ENCODE assay signal across 8 cellular contexts in the genomic region with DNA sequence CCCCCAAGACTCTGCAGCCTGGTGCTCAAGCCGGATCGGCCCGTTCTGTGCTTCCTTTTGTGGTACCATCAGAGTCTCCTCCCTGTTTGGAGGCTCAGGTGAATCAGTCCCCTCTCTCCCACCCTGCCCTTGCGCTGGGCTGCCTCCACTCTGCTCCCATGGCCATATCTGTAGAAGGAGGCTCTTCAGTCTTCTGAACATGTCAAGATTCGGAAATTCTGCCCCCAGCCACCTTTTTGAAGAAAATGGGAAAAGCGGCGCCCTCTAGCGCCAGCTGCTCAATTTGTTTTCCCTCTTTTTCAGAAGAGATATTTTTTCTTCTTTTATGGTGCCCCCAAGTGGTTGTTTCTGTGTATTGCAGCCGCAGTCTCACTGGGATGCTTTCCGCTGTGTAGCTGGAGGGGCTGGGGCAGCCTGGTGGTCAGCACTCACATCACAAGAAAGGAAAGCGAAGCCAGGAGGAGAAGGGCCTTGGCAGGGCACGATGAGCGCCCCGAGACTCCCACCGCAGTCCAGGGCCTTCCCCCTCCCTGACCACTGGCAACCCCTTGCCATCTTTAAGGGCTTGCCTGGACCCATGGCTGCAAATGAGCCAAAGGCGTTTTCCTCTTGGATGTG. TPM values are rescaled to one million over a fixed set of nuclear protein-coding genes. Genes with fewer than 3 reads are reported as not detected.
A peak's percentile ranks its signal among the peaks of the same experiment; 100 is the strongest.
DNase-seq lines count a peak whose midpoint lies in the region; ATAC-seq lines count a peak whose summit lies in the region.

No MANE protein-coding gene starts in this region.

- ATAC-seq in HG02798 (IDR thresholded peaks at IDR 0.05; ENCODE audit: poor library complexity, unreplicated experiment): peak; percentile 52
- no peak for ATAC-seq in HG03139 (IDR thresholded peaks at IDR 0.05; ENCODE audit: unreplicated experiment)

- DNase-seq in DMS 273 treated with DMSO at 0.1 percent for 48 hours (lab: John Stamatoyannopoulos, UW): peak; percentile 30
- peak; percentile 88 for DNase-seq in NCI-H345 (lab: John Stamatoyannopoulos, UW)
- peak; percentile 65 for DNase-seq in activated CD4-positive, alpha-beta T cell treated with anti-CD3 and anti-CD28 coated beads for 1 hour
- DNase-seq in cerebellum (ENCODE audit: low spot score): peak; percentile 66
- DNase-seq in left kidney (ENCODE audit: low read depth, low spot score): peak; percentile 90
- peak; percentile 74 to 77 for DNase-seq in stimulated activated CD4-positive, alpha-beta T cell treated with anti-CD3 and anti-CD28 coated beads, Interleukin-4, amount 100 ng/mL, for 48 hours (ENCODE audit: low read depth in 2 of 2)

RNA-seq across cellular contexts. Expression of a gene that starts 58.4 kb away (rescaled TPM):
- total RNA-seq in cerebellum: 51.2 TPM

Comparison
In these comparisons a context has a peak if more than half of its experiments do, and no peak if none do; other contexts are left out.
1. DNase-seq: peak in every context shown above with its lines; median percentile 90 in left kidney; 88 in NCI-H345; 76 in stimulated activated CD4-positive, alpha-beta T cell treated with anti-CD3 and anti-CD28 coated beads, Interleukin-4, amount 100 ng/mL, for 48 hours; 66 in cerebellum; 65 in activated CD4-positive, alpha-beta T cell treated with anti-CD3 and anti-CD28 coated beads for 1 hour; 30 in DMS 273 treated with DMSO at 0.1 percent for 48 hours.